In the genomic region with DNA sequence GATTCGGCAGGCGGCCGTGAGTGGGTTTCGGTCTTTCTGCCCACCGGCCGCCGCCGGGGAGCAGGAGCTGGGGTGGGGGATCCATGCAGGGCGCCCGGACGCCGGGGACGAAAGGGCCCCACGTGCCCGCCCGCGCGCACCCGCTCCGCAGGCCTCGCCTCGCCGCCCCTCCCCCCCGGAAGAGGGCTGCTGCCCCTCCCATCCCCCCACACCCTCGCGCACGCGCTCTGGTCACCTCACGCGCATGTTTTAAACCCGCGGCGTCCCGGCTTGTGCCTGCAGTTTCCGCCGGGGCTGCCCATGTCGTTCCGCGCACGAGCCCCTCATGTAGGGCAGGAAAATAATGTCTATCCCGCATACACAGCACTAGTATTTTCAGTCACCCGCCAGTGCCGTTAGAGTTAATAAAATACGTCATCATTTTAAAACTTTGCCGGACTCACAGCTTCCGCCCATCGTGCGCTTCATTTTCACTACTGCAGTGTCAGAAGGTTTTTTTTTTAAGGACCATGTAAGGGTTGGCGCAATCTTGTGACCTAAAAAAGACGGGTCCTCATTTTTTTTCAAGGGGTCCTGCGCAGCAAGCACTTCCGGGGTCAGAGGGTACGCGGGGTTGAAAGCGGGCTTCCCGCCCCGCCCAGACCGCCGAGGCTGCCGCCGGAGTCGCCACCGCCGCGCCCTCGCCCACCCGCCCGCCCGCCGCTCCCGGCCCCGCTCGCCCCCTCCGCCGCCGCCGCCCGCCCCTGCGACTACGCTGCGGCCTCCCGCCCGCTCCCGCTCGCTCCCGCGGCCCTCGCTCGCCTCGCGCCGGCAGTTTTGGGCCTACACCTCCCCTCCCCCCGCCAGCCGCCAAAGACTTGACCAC, we compare ENCODE assay signal across 8 cellular contexts. TPM values are rescaled to one million over a fixed set of nuclear protein-coding genes. Genes with fewer than 3 reads are reported as not detected.
DNase-seq lines count a peak whose midpoint lies in the region; ATAC-seq and TF ChIP-seq lines count a peak whose summit lies in the region.

A gene (plus strand): TSS at position 640 of the 865 bp plus-strand sequence. CDS start 267 bp downstream, outside the sequence.

- WGBS in thyroid gland, 2 donors: 0 to 1% methylated on average over 15 to 28 of the region's 94 CpGs

- peak within 1 kb of the TSS; percentile 100 for H3K27ac ChIP-seq in cardiac muscle cell
- peak within 1 kb of the TSS; percentile 100 for H3K27ac ChIP-seq in parathyroid adenoma
- peak within 1 kb of the TSS; percentile 100 for H3K27ac ChIP-seq in thyroid gland

- H2AFZ ChIP-seq in parathyroid adenoma: peak within 1 kb of the TSS; percentile 93

- intact Hi-C loops in thyroid gland (cut with DNase I): loop anchor here (2.0 to 5.0 kb wide), 2 partner anchors 35 to 54 kb away; no protein-coding TSS in a partner anchor

- H3K4me1 ChIP-seq in adipocyte (ENCODE audit: control insufficient read depth, insufficient read depth, low read length) (peaks cover 32% of the 10 kb centered on the region), cardiac muscle cell (ENCODE audit: low read depth) (peaks cover 23% of the 10 kb centered on the region), parathyroid adenoma (peaks cover 18% of the 10 kb centered on the region), thyroid gland (peaks cover 48 to 49% of the 10 kb centered on the region in 2 donors)

- peak within 1 kb of the TSS; percentile 100 for H3K4me2 ChIP-seq in parathyroid adenoma (ENCODE audit: low read length)

- DNase-seq in NCI-H1694 (lab: John Stamatoyannopoulos, UW) (peak; percentile 91), T-helper 1 cell (peak; percentile 91 to 96 (median 94)), adipocyte (ENCODE audit: low read depth) (peak; percentile 97), cardiac muscle cell (ENCODE audit: low read depth in 1 of 2, low spot score in 1 of 2) (peak; percentile 96), thyroid gland (peak; percentile 94 to 95)

- no peak for TF ChIP-seq CTCF in GM12875 (IDR thresholded peaks at IDR 0.05; ENCODE audit: borderline replicate concordance, insufficient read depth, low read depth, low read length)
- TF ChIP-seq CTCF in cardiac muscle cell (IDR thresholded peaks at IDR 0.05; ENCODE audit: low read depth, low read length): no peak
- TF ChIP-seq CTCF in parathyroid adenoma (IDR thresholded peaks at IDR 0.05): no peak
- TF ChIP-seq CTCF in thyroid gland (IDR thresholded peaks at IDR 0.05): no peak

- no peaks in the 10 kb centered on the region for H3K27me3 ChIP-seq in adipocyte (replicated peaks; ENCODE audit: control insufficient read depth, insufficient read depth, low read length)
- H3K27me3 ChIP-seq in cardiac muscle cell: no peaks in the 10 kb centered on the region
- H3K27me3 ChIP-seq in parathyroid adenoma (ENCODE audit: control insufficient read depth, insufficient read depth, low read length): no peaks in the 10 kb centered on the region
- H3K27me3 ChIP-seq in thyroid gland: no peaks in the 10 kb centered on the region

- peaks cover 6% of the 10 kb centered on the region for H3K79me2 ChIP-seq in parathyroid adenoma

- TF ChIP-seq POLR2A in thyroid gland (IDR thresholded peaks at IDR 0.05): peak; percentile 86 to 88

- H3K9me3 ChIP-seq in adipocyte (ENCODE audit: control insufficient read depth, low read length): no peaks in the 10 kb centered on the region
- no peaks in the 10 kb centered on the region for H3K9me3 ChIP-seq in cardiac muscle cell (ENCODE audit: low read depth)
- no peaks in the 10 kb centered on the region for H3K9me3 ChIP-seq in parathyroid adenoma (ENCODE audit: control insufficient read depth, low read length)
- no peaks in the 10 kb centered on the region for H3K9me3 ChIP-seq in thyroid gland

- H3K9ac ChIP-seq in adipocyte (ENCODE audit: low read length): peak within 1 kb of the TSS; percentile 99
- peak within 1 kb of the TSS; percentile 69 for H3K9ac ChIP-seq in parathyroid adenoma

- peak; percentile 35 for ATAC-seq in HG02852 (IDR thresholded peaks at IDR 0.05; ENCODE audit: unreplicated experiment)

- H3K36me3 ChIP-seq in adipocyte (ENCODE audit: control insufficient read depth, insufficient read depth, low read length, severe bottlenecking) (peaks cover 23% of the 10 kb centered on the region), cardiac muscle cell (peaks cover 12% of the 10 kb centered on the region), parathyroid adenoma (ENCODE audit: control insufficient read depth, insufficient read depth, low read length) (peaks cover 2% of the 10 kb centered on the region), thyroid gland (peaks cover 4 to 11% of the 10 kb centered on the region in 2 donors)

- H3K4me3 ChIP-seq in GM12875 (ENCODE audit: low read depth, low read length): peak within 1 kb of the TSS; percentile 81
- peak within 1 kb of the TSS; percentile 91 for H3K4me3 ChIP-seq in adipocyte (ENCODE audit: low read length)
- peak within 1 kb of the TSS; percentile 63 for H3K4me3 ChIP-seq in cardiac muscle cell
- H3K4me3 ChIP-seq in parathyroid adenoma (ENCODE audit: low read depth, low read length): peak within 1 kb of the TSS; percentile 100
- H3K4me3 ChIP-seq in thyroid gland (replicated peaks in 1 of 3): peak within 1 kb of the TSS; percentile 78 to 96 (median 89)

RNA-seq across cellular contexts. Expression of the gene that starts here (rescaled TPM):
- total RNA-seq in cardiac muscle cell (87.9 and 127 TPM in 2 replicates), thyroid gland (100 to 1,000 TPM; 165 to 215 (median 195) TPM)
- 152 and 166 TPM in 2 replicates for polyA plus RNA-seq in cardiac muscle cell

Comparison
In these comparisons a context has a peak if more than half of its experiments do, and no peak if none do; other contexts are left out.
1. Peak in every context shown above with its lines: DNase-seq, ATAC-seq, H3K4me3 ChIP-seq and H3K27ac ChIP-seq.